ENCODE assay signal across 9 cellular contexts in the genomic region with DNA sequence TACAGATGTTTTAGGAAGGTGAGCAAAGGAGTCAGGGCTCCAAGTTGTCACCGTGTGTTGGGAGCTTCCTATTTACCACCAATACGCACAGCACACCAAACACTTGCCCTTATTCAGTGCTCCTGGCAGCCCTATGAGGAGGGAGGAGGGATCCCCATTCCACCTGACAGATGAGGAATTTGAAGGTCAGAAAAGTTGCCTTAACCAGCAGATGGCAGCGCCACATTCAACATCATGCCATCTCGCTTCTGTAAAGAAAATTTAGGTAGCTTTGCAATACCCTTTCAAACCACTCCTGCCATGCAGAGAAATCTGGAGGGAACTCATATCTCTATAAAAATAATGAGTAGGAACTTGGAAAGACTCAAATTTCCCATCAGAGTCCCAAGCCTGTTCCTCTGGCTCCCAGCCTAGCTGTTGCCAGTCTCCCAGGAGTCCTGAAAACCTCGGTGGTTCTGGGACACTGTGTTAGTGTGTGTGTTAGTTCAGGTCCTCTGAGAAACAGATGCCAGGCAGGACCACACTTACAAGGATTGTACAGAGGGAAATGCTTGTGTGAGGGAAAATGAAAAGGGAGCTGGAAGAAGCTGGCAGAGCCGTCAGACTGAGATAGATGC.
DNase-seq lines count a peak whose midpoint lies in the region; ATAC-seq and TF ChIP-seq lines count a peak whose summit lies in the region.
"Had no signal": no experiment of that assay in that cellular context is flagged by ENCODE, and none has a peak within 500 bp of the region (broad histone marks: within the 10 kb centered on the region; RNA-seq: fewer than 3 reads in every experiment).

No MANE protein-coding gene starts in this region.

- no peak for DNase-seq in DND-41
- DNase-seq in Jurkat, Clone E6-1 (ENCODE audit: low read depth, low spot score) = peak; percentile 4
- DNase-seq in RWPE1 (ENCODE audit: low spot score) = peak; percentile 54
- DNase-seq in mucosa of descending colon = peak in 1 of 3 donors; percentile 54
- no peak for DNase-seq in Karpas-422
- DNase-seq in 8988T = no peak
- DNase-seq: T1000 had no signal

- CTCF ChIA-PET in RWPE1 (lab: Yijun Ruan, JAX) = interaction anchor here (0.6 to 2.2 kb wide), 11 partner anchors 10 to 1345 kb away, joined by 3 to 22 read pairs (median 4); no protein-coding TSS in a partner anchor

- ATAC-seq in DND-41 (ENCODE audit: insufficient read depth, low read depth) (no peak), mucosa of descending colon (peak; percentile 32), HG02678 (IDR thresholded peaks at IDR 0.05; ENCODE audit: unreplicated experiment) (no peak)

- POLR2A ChIA-PET in RWPE1 (lab: Yijun Ruan, JAX; ENCODE audit: low non-redundant PET) = no interaction called here

- no peak overlapping the region for H3K27ac ChIP-seq in DND-41 (ENCODE audit: low read length)
- no peak overlapping the region for H3K27ac ChIP-seq in RWPE1
- H3K27ac ChIP-seq in Karpas-422 (ENCODE audit: low read length) = no peak overlapping the region
- H3K27ac ChIP-seq: KMS-11 had no signal

- H3K9me2 ChIP-seq in Karpas-422 (replicated peaks; ENCODE audit: insufficient read depth, low read length) = no peaks in the 10 kb centered on the region

- no peak overlapping the region for H2AFZ ChIP-seq in DND-41 (ENCODE audit: low read depth, low read length)
- no peak overlapping the region for H2AFZ ChIP-seq in Karpas-422 (ENCODE audit: low read length)

- H3K9ac ChIP-seq in DND-41 (ENCODE audit: low read depth, low read length) = no peak overlapping the region
- no peak overlapping the region for H3K9ac ChIP-seq in Karpas-422 (ENCODE audit: low read length)
- H3K9ac ChIP-seq: KMS-11 had no signal

- no peaks in the 10 kb centered on the region for H4K20me1 ChIP-seq in DND-41 (ENCODE audit: insufficient read depth, low read length)
- no peaks in the 10 kb centered on the region for H4K20me1 ChIP-seq in Karpas-422 (ENCODE audit: insufficient read depth, low read depth, low read length)

- no peaks in the 10 kb centered on the region for H3K79me2 ChIP-seq in DND-41 (ENCODE audit: insufficient read depth, low read length)
- no peaks in the 10 kb centered on the region for H3K79me2 ChIP-seq in Karpas-422 (ENCODE audit: low read length)

- H3K9me3 ChIP-seq in DND-41 (ENCODE audit: insufficient read depth, low read length, severe bottlenecking) = no peaks in the 10 kb centered on the region
- H3K9me3 ChIP-seq in mucosa of descending colon = no peaks in the 10 kb centered on the region
- no peaks in the 10 kb centered on the region for H3K9me3 ChIP-seq in Karpas-422 (ENCODE audit: low read length)

- H3K27me3 ChIP-seq in DND-41 (ENCODE audit: insufficient read depth, low read length, poor library complexity) (peaks cover 9% of the 10 kb centered on the region), Karpas-422 (ENCODE audit: low read length) (no peaks in the 10 kb centered on the region)

- H3K36me3 ChIP-seq in DND-41 (ENCODE audit: insufficient read depth, low read length) (no peaks in the 10 kb centered on the region), mucosa of descending colon (ENCODE audit: low read depth) (no peaks in the 10 kb centered on the region), Karpas-422 (ENCODE audit: insufficient read depth, low read length) (no peaks in the 10 kb centered on the region)

- H3K4me2 ChIP-seq in DND-41 (ENCODE audit: insufficient read depth, low read length) (no peak overlapping the region), Karpas-422 (ENCODE audit: low read depth, low read length, poor library complexity, severe bottlenecking) (no peak overlapping the region)
- H3K4me2 ChIP-seq: KMS-11 had no signal

- intact Hi-C loops in mucosa of descending colon (cut with DNase I, micrococcal nuclease) = no loop called here

- no peaks in the 10 kb centered on the region for H3K4me1 ChIP-seq in DND-41 (ENCODE audit: insufficient read depth, low read length)
- peaks cover 3% of the 10 kb centered on the region for H3K4me1 ChIP-seq in mucosa of descending colon (ENCODE audit: low read depth)
- H3K4me1 ChIP-seq in Karpas-422 (ENCODE audit: low read length) = no peaks in the 10 kb centered on the region

- H3K4me3 ChIP-seq in DND-41 (ENCODE audit: low read depth in 1 of 2, low read length in 2 of 2) = no peak overlapping the region
- no peak overlapping the region for H3K4me3 ChIP-seq in Jurkat, Clone E6-1 (ENCODE audit: low read length)
- H3K4me3 ChIP-seq in mucosa of descending colon = no peak overlapping the region
- no peak overlapping the region for H3K4me3 ChIP-seq in Karpas-422 (ENCODE audit: low read length)

- TF ChIP-seq CTCF in DND-41 (IDR thresholded peaks at IDR 0.05; ENCODE audit: borderline replicate concordance, extremely low read depth, low read length, poor library complexity, severe bottlenecking) = peak; percentile 50
- TF ChIP-seq CTCF in RWPE1 (conservative IDR thresholded peaks at IDR 0.05; ENCODE audit: low read depth) = no peak
- no peak for TF ChIP-seq CTCF in mucosa of descending colon (IDR thresholded peaks at IDR 0.05)

Comparison
In these comparisons a context has a peak if more than half of its experiments do, and no peak if none do; other contexts are left out.
1. DNase-seq: peak in Jurkat, Clone E6-1 (single experiment) and RWPE1 (single experiment); none in DND-41 (single experiment), Karpas-422 (single experiment) and 8988T (single experiment).